In the genomic region with DNA sequence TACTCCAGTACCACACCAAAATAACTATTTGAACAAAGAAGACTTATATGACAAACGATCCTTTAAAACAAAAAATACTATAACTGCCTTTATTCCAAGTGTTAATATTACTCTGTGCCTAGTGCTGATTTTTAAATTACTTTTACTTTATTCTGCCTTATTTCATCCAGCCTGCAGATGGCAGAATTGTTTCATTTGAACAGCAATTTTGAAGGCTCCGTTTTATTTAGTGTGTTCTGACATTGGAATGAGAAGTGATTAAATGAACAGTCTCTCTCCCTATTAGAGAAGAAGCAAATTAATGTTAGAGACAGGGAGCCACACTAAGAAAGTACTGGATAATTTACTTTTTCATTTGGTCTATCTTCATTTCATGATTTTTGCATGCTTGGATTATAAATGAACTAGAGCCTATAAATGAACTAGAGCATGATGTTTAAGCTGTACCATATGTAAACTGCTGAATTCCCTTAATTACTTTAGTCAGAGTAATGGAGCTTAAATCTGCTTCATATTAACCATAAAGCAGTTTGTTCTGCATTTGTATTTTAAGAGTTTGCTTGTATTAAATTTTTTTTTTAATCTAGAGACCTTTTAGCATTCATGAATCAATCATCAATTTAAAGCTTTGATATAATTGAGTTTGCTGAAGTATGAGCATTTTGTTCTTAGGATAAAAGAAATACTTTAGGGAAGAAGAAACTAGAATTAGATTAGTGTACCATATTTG, we compare ENCODE assay signal across 9 cellular contexts. TPM values are rescaled to one million over a fixed set of nuclear protein-coding genes. Genes with fewer than 3 reads are reported as not detected.
DNase-seq lines count a peak whose midpoint lies in the region; ATAC-seq and TF ChIP-seq lines count a peak whose summit lies in the region.
"Had no signal": no experiment of that assay in that cellular context is flagged by ENCODE, and none has a peak within 500 bp of the region (broad histone marks: within the 10 kb centered on the region; RNA-seq: fewer than 3 reads in every experiment).

No MANE protein-coding gene starts in this region.

- peaks cover 11% of the 10 kb centered on the region for H3K4me1 Mint-ChIP-seq in activated CD8-positive, alpha-beta memory T cell treated with anti-CD3 and anti-CD28 coated beads, Interleukin-2, amount 10 ng/mL, durations not matched to agents 7 days and 5 days
- peaks cover 16% of the 10 kb centered on the region for H3K4me1 Mint-ChIP-seq in activated CD4-positive, alpha-beta memory T cell treated with anti-CD3 and anti-CD28 coated beads for 36 hours (ENCODE audit: low read depth)

- H3K4me3 ChIP-seq in esophagus muscularis mucosa (no peak overlapping the region), neutrophil (ENCODE audit: low read depth in 1 of 2, low read length in 1 of 2) (no peak overlapping the region)

- intact Hi-C loops in esophagus muscularis mucosa (cut with DNase I), result loop anchor here (2.0 to 10.0 kb wide), 3 partner anchors 309 to 465 kb away; no protein-coding TSS in a partner anchor
- intact Hi-C loops in activated CD4-positive, alpha-beta memory T cell treated with anti-CD3 and anti-CD28 coated beads for 36 hours (cut with micrococcal nuclease), result loop anchor here (1.0 to 5.0 kb wide), 5 partner anchors 71 to 559 kb away; no protein-coding TSS in a partner anchor

- peaks cover 1% of the 10 kb centered on the region for H3K36me3 Mint-ChIP-seq in activated CD8-positive, alpha-beta memory T cell treated with anti-CD3 and anti-CD28 coated beads, Interleukin-2, amount 10 ng/mL, durations not matched to agents 7 days and 5 days
- no peaks in the 10 kb centered on the region for H3K36me3 Mint-ChIP-seq in activated CD4-positive, alpha-beta memory T cell treated with anti-CD3 and anti-CD28 coated beads for 36 hours

- H3K27ac ChIP-seq in esophagus muscularis mucosa (replicated peaks in 1 of 4), result no peak overlapping the region
- H3K27ac ChIP-seq in neutrophil, result no peak overlapping the region

- no peaks in the 10 kb centered on the region for H3K9me3 Mint-ChIP-seq in activated CD8-positive, alpha-beta memory T cell treated with anti-CD3 and anti-CD28 coated beads, Interleukin-2, amount 10 ng/mL, durations not matched to agents 7 days and 5 days (ENCODE audit: low read depth)
- no peaks in the 10 kb centered on the region for H3K9me3 Mint-ChIP-seq in activated CD4-positive, alpha-beta memory T cell treated with anti-CD3 and anti-CD28 coated beads for 36 hours
- H3K9me3 Mint-ChIP-seq: stimulated activated naive CD8-positive, alpha-beta T cell treated with anti-CD3 and anti-CD28 coated beads, Interleukin-15, amount 100 ng/mL, for 72 hours had no signal

- H3K36me3 ChIP-seq in esophagus muscularis mucosa, result no peaks in the 10 kb centered on the region
- H3K36me3 ChIP-seq in neutrophil, result no peaks in the 10 kb centered on the region

- TF ChIP-seq EP300 in esophagus muscularis mucosa (IDR thresholded peaks at IDR 0.05), result no peak

- no peak overlapping the region for H3K27ac Mint-ChIP-seq in activated CD8-positive, alpha-beta memory T cell treated with anti-CD3 and anti-CD28 coated beads, Interleukin-2, amount 10 ng/mL, durations not matched to agents 7 days and 5 days
- H3K27ac Mint-ChIP-seq in activated CD4-positive, alpha-beta memory T cell treated with anti-CD3 and anti-CD28 coated beads for 36 hours, result no peak overlapping the region
- H3K27ac Mint-ChIP-seq: stimulated activated naive CD8-positive, alpha-beta T cell treated with anti-CD3 and anti-CD28 coated beads, Interleukin-15, amount 100 ng/mL, for 72 hours had no signal

- no peaks in the 10 kb centered on the region for H3K9me3 ChIP-seq in esophagus muscularis mucosa
- H3K9me3 ChIP-seq in neutrophil, result no peaks in the 10 kb centered on the region

- H3K4me1 ChIP-seq in esophagus muscularis mucosa (peaks cover 20 to 87% (median 67%) of the 10 kb centered on the region in 4 donors), neutrophil (ENCODE audit: control insufficient read depth in 1 of 2, insufficient read depth in 1 of 2, low read depth in 1 of 2, low read length in 1 of 2) (peaks cover 9 to 19% of the 10 kb centered on the region in 2 experiments)

- peak; percentile 30 for ATAC-seq in activated CD8-positive, alpha-beta memory T cell treated with anti-CD3 and anti-CD28 coated beads, Interleukin-2, amount 10 ng/mL, durations not matched to agents 7 days and 5 days
- peak; percentile 87 for ATAC-seq in SK-N-SH treated with all-trans-retinoic acid at 6 μM for 48 hours
- no peak for ATAC-seq in HG03097 (IDR thresholded peaks at IDR 0.05; ENCODE audit: low FRiP score, unreplicated experiment)
- ATAC-seq: stimulated activated naive CD8-positive, alpha-beta T cell treated with anti-CD3 and anti-CD28 coated beads, Interleukin-15, amount 100 ng/mL, for 72 hours had no signal

- H3K27me3 Mint-ChIP-seq in activated CD8-positive, alpha-beta memory T cell treated with anti-CD3 and anti-CD28 coated beads, Interleukin-2, amount 10 ng/mL, durations not matched to agents 7 days and 5 days, result no peaks in the 10 kb centered on the region
- H3K27me3 Mint-ChIP-seq in activated CD4-positive, alpha-beta memory T cell treated with anti-CD3 and anti-CD28 coated beads for 36 hours, result no peaks in the 10 kb centered on the region
- H3K27me3 Mint-ChIP-seq: stimulated activated naive CD8-positive, alpha-beta T cell treated with anti-CD3 and anti-CD28 coated beads, Interleukin-15, amount 100 ng/mL, for 72 hours had no signal

- no peak overlapping the region for H3K4me3 Mint-ChIP-seq in activated CD8-positive, alpha-beta memory T cell treated with anti-CD3 and anti-CD28 coated beads, Interleukin-2, amount 10 ng/mL, durations not matched to agents 7 days and 5 days
- H3K4me3 Mint-ChIP-seq in activated CD4-positive, alpha-beta memory T cell treated with anti-CD3 and anti-CD28 coated beads for 36 hours, result no peak overlapping the region
- H3K4me3 Mint-ChIP-seq: stimulated activated naive CD8-positive, alpha-beta T cell treated with anti-CD3 and anti-CD28 coated beads, Interleukin-15, amount 100 ng/mL, for 72 hours had no signal

- CTCF ChIA-PET in activated CD8-positive, alpha-beta memory T cell treated with anti-CD3 and anti-CD28 coated beads, Interleukin-2, amount 10 ng/mL, durations not matched to agents 7 days and 5 days (lab: Charles Lee), result interaction anchor here (0.7 to 6.3 kb wide), 19 partner anchors 9 to 472 kb away, joined by 3 to 73 read pairs (median 4); a partner anchor contains a TSS
- CTCF ChIA-PET in activated CD4-positive, alpha-beta memory T cell treated with anti-CD3 and anti-CD28 coated beads for 36 hours (lab: Charles Lee), result interaction anchor here (0.6 to 9.1 kb wide), 44 partner anchors 8 to 559 kb away, joined by 3 to 151 read pairs (median 3); a partner anchor contains a TSS

- POLR2A ChIA-PET in activated CD4-positive, alpha-beta memory T cell treated with anti-CD3 and anti-CD28 coated beads for 36 hours (lab: Charles Lee), result interaction anchor here (1.1 kb wide), 1 partner anchor 234 kb away, joined by 3 read pairs; no protein-coding TSS in a partner anchor

- WGBS in esophagus muscularis mucosa, result 7% methylated on average over 2 of the region's 2 CpGs

- TF ChIP-seq CTCF in esophagus muscularis mucosa (IDR thresholded peaks at IDR 0.05) (peak; percentile 78 to 83 (median 82)), neutrophil (IDR thresholded peaks at IDR 0.05) (peak; percentile 51)

- H3K27me3 ChIP-seq in esophagus muscularis mucosa (no peaks in the 10 kb centered on the region), neutrophil (no peaks in the 10 kb centered on the region)

- no peak for TF ChIP-seq POLR2A in esophagus muscularis mucosa (IDR thresholded peaks at IDR 0.05; ENCODE audit: low read depth)

- DNase-seq in activated CD8-positive, alpha-beta memory T cell treated with anti-CD3 and anti-CD28 coated beads, Interleukin-2, amount 10 ng/mL, durations not matched to agents 7 days and 5 days, result no peak
- no peak for DNase-seq in activated CD8-positive, alpha-beta memory T cell treated with anti-CD3 and anti-CD28 coated beads for 24 hours
- DNase-seq in M059J (ENCODE audit: low read depth) (peak; percentile 70), esophagus muscularis mucosa (ENCODE audit: extremely low spot score) (no peak)
- no peak for DNase-seq in activated CD4-positive, alpha-beta memory T cell treated with anti-CD3 and anti-CD28 coated beads for 36 hours

TF ChIP-seq in SK-N-SH treated with all-trans-retinoic acid at 6 μM for 48 hours, 23 proteins besides CTCF, POLR2A, EP300 and RAD21:
- TF ChIP-seq, protein P1, sequence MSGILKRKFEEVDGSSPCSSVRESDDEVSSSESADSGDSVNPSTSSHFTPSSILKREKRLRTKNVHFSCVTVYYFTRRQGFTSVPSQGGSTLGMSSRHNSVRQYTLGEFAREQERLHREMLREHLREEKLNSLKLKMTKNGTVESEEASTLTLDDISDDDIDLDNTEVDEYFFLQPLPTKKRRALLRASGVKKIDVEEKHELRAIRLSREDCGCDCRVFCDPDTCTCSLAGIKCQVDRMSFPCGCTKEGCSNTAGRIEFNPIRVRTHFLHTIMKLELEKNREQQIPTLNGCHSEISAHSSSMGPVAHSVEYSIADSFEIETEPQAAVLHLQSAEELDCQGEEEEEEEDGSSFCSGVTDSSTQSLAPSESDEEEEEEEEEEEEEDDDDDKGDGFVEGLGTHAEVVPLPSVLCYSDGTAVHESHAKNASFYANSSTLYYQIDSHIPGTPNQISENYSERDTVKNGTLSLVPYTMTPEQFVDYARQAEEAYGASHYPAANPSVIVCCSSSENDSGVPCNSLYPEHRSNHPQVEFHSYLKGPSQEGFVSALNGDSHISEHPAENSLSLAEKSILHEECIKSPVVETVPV (CRISPR knock-in tag; IDR thresholded peaks at IDR 0.05), result no peak
- TF ChIP-seq ARNTL (CRISPR knock-in tag; IDR thresholded peaks at IDR 0.05; ENCODE audit: borderline replicate concordance, low read depth), result no peak
- peak; percentile 94 for TF ChIP-seq ISL1 (CRISPR knock-in tag; IDR thresholded peaks at IDR 0.05)
- no peak for TF ChIP-seq ZNF565 (CRISPR knock-in tag; conservative IDR thresholded peaks at IDR 0.05; ENCODE audit: low read depth)
- TF ChIP-seq TCF4 (CRISPR knock-in tag; IDR thresholded peaks at IDR 0.05; ENCODE audit: borderline replicate concordance), result peak; percentile 78

RNA-seq across cellular contexts. Expression of a gene that starts 9.8 kb away (rescaled TPM):
- total RNA-seq in activated CD8-positive, alpha-beta memory T cell treated with anti-CD3 and anti-CD28 coated beads, Interleukin-2, amount 10 ng/mL, durations not matched to agents 7 days and 5 days, result 10 to 100 TPM; 27.9 to 34.0 TPM
- total RNA-seq in M059J (2014; rRNA removed; shearing (Covaris generic)), result 62.5 and 81.7 TPM in 2 replicates
- 10 to 100 TPM; 39.9 to 43.4 (median 42.1) TPM for total RNA-seq in esophagus muscularis mucosa
- total RNA-seq in activated CD4-positive, alpha-beta memory T cell treated with anti-CD3 and anti-CD28 coated beads for 36 hours, result 10 to 100 TPM; 34.5 to 35.5 TPM

RNA-seq across cellular contexts. Expression of a gene that starts 10.1 kb away (rescaled TPM):
- 10 to 100 TPM; 23.9 to 30.0 TPM for total RNA-seq in activated CD8-positive, alpha-beta memory T cell treated with anti-CD3 and anti-CD28 coated beads, Interleukin-2, amount 10 ng/mL, durations not matched to agents 7 days and 5 days
- total RNA-seq in M059J (2014; rRNA removed; shearing (Covaris generic)), result 55.0 and 82.5 TPM in 2 replicates
- total RNA-seq in esophagus muscularis mucosa, result 10 to 100 TPM; 30.0 to 36.9 (median 35.6) TPM
- total RNA-seq in activated CD4-positive, alpha-beta memory T cell treated with anti-CD3 and anti-CD28 coated beads for 36 hours, result 10 to 100 TPM; 31.2 to 32.9 TPM
